1 cellular context compared by ENCODE assay signal in genomic region chr4:76856183-76856969, GRCh38.
TF ChIP-seq lines count a peak whose summit lies in the region.

No MANE protein-coding gene starts in this region.

TF ChIP-seq in HepG2, 621 proteins besides CTCF, POLR2A, EP300 and RAD21 (continues in another document):
- no peak for TF ChIP-seq MAFG (CRISPR knock-in tag; IDR thresholded peaks at IDR 0.05)
- TF ChIP-seq ISL2 (CRISPR knock-in tag; IDR thresholded peaks at IDR 0.05), result 0 out of 2 replicates have a peak, but pooled peaks have one; percentile 50
- peak; percentile 58 for TF ChIP-seq TCF7 (IDR thresholded peaks at IDR 0.05; ENCODE audit: low read depth)
- TF ChIP-seq PAXIP1 (CRISPR knock-in tag; conservative IDR thresholded peaks at IDR 0.05), result peak; percentile 79
- peak; percentile 55 for TF ChIP-seq SALL1 (CRISPR knock-in tag; IDR thresholded peaks at IDR 0.05)
- TF ChIP-seq ELK4 (CRISPR knock-in tag; IDR thresholded peaks at IDR 0.05; ENCODE audit: borderline replicate concordance), result no peak
- TF ChIP-seq ZBTB7B (CRISPR knock-in tag; IDR thresholded peaks at IDR 0.05), result 0 out of 2 replicates have a peak, but pooled peaks have one; percentile 35
- peak; percentile 36; the same call in 1 of the 2 replicates for TF ChIP-seq ZNF331 (CRISPR knock-in tag; IDR thresholded peaks at IDR 0.05)
- peak; percentile 37; the same call in 1 of the 2 replicates for TF ChIP-seq FOXK1 (CRISPR knock-in tag; IDR thresholded peaks at IDR 0.05; ENCODE audit: borderline replicate concordance, low read depth)
- no peak for TF ChIP-seq JARID2 (CRISPR knock-in tag; IDR thresholded peaks at IDR 0.05; ENCODE audit: insufficient replicate concordance)
- no peak for TF ChIP-seq ZBTB21 (CRISPR knock-in tag; IDR thresholded peaks at IDR 0.05)
- no peak for TF ChIP-seq ZNF546 (CRISPR knock-in tag; conservative IDR thresholded peaks at IDR 0.05)
- no peak for TF ChIP-seq NFYC (CRISPR knock-in tag; IDR thresholded peaks at IDR 0.05)
- peak; percentile 99 for TF ChIP-seq SKI (IDR thresholded peaks at IDR 0.05; ENCODE audit: partially characterized antibody)
- TF ChIP-seq, protein P1, sequence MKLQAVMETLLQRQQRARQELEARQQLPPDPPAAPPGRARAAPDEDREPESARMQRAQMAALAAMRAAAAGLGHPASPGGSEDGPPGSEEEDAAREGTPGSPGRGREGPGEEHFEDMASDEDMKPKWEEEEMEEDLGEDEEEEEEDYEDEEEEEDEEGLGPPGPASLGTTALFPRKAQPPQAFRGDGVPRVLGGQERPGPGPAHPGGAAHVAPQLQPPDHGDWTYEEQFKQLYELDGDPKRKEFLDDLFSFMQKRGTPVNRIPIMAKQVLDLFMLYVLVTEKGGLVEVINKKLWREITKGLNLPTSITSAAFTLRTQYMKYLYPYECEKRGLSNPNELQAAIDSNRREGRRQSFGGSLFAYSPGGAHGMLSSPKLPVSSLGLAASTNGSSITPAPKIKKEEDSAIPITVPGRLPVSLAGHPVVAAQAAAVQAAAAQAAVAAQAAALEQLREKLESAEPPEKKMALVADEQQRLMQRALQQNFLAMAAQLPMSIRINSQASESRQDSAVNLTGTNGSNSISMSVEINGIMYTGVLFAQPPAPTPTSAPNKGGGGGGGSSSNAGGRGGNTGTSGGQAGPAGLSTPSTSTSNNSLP (IDR thresholded peaks at IDR 0.05; ENCODE audit: low read depth, low read length), result peak; percentile 83
- peak; percentile 39; the same call in 1 of the 2 replicates for TF ChIP-seq HDAC2 (CRISPR knock-in tag; IDR thresholded peaks at IDR 0.05)
- TF ChIP-seq, protein P2, sequence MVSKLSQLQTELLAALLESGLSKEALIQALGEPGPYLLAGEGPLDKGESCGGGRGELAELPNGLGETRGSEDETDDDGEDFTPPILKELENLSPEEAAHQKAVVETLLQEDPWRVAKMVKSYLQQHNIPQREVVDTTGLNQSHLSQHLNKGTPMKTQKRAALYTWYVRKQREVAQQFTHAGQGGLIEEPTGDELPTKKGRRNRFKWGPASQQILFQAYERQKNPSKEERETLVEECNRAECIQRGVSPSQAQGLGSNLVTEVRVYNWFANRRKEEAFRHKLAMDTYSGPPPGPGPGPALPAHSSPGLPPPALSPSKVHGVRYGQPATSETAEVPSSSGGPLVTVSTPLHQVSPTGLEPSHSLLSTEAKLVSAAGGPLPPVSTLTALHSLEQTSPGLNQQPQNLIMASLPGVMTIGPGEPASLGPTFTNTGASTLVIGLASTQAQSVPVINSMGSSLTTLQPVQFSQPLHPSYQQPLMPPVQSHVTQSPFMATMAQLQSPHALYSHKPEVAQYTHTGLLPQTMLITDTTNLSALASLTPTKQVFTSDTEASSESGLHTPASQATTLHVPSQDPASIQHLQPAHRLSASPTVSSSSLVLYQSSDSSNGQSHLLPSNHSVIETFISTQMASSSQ (IDR thresholded peaks at IDR 0.05; ENCODE audit: low read depth), result no peak
- TF ChIP-seq, protein P2 (CRISPR knock-in tag; IDR thresholded peaks at IDR 0.05; ENCODE audit: borderline replicate concordance), result no peak
- TF ChIP-seq FOSL2 (CRISPR knock-in tag; IDR thresholded peaks at IDR 0.05), result peak; percentile 32; the same call in 1 of the 2 replicates
- TF ChIP-seq NFIB (CRISPR knock-in tag; IDR thresholded peaks at IDR 0.05; ENCODE audit: borderline replicate concordance), result no peak
- TF ChIP-seq RFXAP (CRISPR knock-in tag; IDR thresholded peaks at IDR 0.05; ENCODE audit: borderline replicate concordance), result 0 out of 2 replicates have a peak, but pooled peaks have one; percentile 51
- TF ChIP-seq, protein P3, sequence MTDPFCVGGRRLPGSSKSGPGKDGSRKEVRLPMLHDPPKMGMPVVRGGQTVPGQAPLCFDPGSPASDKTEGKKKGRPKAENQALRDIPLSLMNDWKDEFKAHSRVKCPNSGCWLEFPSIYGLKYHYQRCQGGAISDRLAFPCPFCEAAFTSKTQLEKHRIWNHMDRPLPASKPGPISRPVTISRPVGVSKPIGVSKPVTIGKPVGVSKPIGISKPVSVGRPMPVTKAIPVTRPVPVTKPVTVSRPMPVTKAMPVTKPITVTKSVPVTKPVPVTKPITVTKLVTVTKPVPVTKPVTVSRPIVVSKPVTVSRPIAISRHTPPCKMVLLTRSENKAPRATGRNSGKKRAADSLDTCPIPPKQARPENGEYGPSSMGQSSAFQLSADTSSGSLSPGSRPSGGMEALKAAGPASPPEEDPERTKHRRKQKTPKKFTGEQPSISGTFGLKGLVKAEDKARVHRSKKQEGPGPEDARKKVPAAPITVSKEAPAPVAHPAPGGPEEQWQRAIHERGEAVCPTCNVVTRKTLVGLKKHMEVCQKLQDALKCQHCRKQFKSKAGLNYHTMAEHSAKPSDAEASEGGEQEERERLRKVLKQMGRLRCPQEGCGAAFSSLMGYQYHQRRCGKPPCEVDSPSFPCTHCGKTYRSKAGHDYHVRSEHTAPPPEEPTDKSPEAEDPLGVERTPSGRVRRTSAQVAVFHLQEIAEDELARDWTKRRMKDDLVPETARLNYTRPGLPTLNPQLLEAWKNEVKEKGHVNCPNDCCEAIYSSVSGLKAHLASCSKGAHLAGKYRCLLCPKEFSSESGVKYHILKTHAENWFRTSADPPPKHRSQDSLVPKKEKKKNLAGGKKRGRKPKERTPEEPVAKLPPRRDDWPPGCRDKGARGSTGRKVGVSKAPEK (CRISPR knock-in tag; IDR thresholded peaks at IDR 0.05; ENCODE audit: borderline replicate concordance), result no peak
- TF ChIP-seq ZNF292 (CRISPR knock-in tag; IDR thresholded peaks at IDR 0.05; ENCODE audit: borderline replicate concordance, low read depth), result peak; percentile 42; the same call in 1 of the 2 replicates
- TF ChIP-seq SOX13 (IDR thresholded peaks at IDR 0.05), result no peak
- peak in 1 of 2 experiments; percentile 75; a peak in 2 of 4 replicates for TF ChIP-seq SOX13 (CRISPR knock-in tag; conservative IDR thresholded peaks at IDR 0.05 in 1 of 2, IDR thresholded peaks at IDR 0.05 in 1 of 2)
- TF ChIP-seq HOXA3 (CRISPR knock-in tag; IDR thresholded peaks at IDR 0.05), result peak; percentile 36; the same call in 1 of the 2 replicates
- peak; percentile 55 for TF ChIP-seq MED1 (CRISPR knock-in tag; IDR thresholded peaks at IDR 0.05)
- TF ChIP-seq CEBPG (CRISPR knock-in tag; IDR thresholded peaks at IDR 0.05), result peak; percentile 33; the same call in 1 of the 2 replicates
- TF ChIP-seq SAP130 (CRISPR knock-in tag; IDR thresholded peaks at IDR 0.05; ENCODE audit: low read depth), result peak; percentile 38
- TF ChIP-seq, protein P4, sequence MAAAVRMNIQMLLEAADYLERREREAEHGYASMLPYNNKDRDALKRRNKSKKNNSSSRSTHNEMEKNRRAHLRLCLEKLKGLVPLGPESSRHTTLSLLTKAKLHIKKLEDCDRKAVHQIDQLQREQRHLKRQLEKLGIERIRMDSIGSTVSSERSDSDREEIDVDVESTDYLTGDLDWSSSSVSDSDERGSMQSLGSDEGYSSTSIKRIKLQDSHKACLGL (CRISPR knock-in tag; IDR thresholded peaks at IDR 0.05), result no peak
- 0 out of 2 replicates have a peak, but pooled peaks have one; percentile 44 for TF ChIP-seq MEIS2 (CRISPR knock-in tag; IDR thresholded peaks at IDR 0.05)
- 0 out of 2 replicates have a peak, but pooled peaks have one; percentile 40 for TF ChIP-seq HMG20A (CRISPR knock-in tag; IDR thresholded peaks at IDR 0.05; ENCODE audit: borderline replicate concordance)
- 0 out of 2 replicates have a peak, but pooled peaks have one; percentile 50 for TF ChIP-seq NKX3-1 (CRISPR knock-in tag; IDR thresholded peaks at IDR 0.05)
- TF ChIP-seq GMEB2 (CRISPR knock-in tag; IDR thresholded peaks at IDR 0.05; ENCODE audit: low read depth), result no peak
- TF ChIP-seq KLF12 (CRISPR knock-in tag; IDR thresholded peaks at IDR 0.05; ENCODE audit: borderline replicate concordance), result no peak
- TF ChIP-seq, protein P5, sequence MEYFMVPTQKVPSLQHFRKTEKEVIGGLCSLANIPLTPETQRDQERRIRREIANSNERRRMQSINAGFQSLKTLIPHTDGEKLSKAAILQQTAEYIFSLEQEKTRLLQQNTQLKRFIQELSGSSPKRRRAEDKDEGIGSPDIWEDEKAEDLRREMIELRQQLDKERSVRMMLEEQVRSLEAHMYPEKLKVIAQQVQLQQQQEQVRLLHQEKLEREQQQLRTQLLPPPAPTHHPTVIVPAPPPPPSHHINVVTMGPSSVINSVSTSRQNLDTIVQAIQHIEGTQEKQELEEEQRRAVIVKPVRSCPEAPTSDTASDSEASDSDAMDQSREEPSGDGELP (IDR thresholded peaks at IDR 0.05; ENCODE audit: borderline replicate concordance, low read depth), result peak; percentile 16; the same call in 1 of the 2 replicates
- TF ChIP-seq RXRB (CRISPR knock-in tag; IDR thresholded peaks at IDR 0.05; ENCODE audit: borderline replicate concordance), result peak; percentile 81
- peak; percentile 47; the same call in 1 of the 2 replicates for TF ChIP-seq FOXJ3 (CRISPR knock-in tag; IDR thresholded peaks at IDR 0.05; ENCODE audit: borderline replicate concordance)
- TF ChIP-seq PPARG (CRISPR knock-in tag; conservative IDR thresholded peaks at IDR 0.05), result peak; percentile 51; the same call in 1 of the 2 replicates
- TF ChIP-seq TEAD3 (CRISPR knock-in tag; optimal IDR thresholded peaks at IDR 0.05; ENCODE audit: borderline replicate concordance), result peak; percentile 73
- peak; percentile 53; the same call in 1 of the 2 replicates for TF ChIP-seq CREM (IDR thresholded peaks at IDR 0.05)
- TF ChIP-seq CREM (CRISPR knock-in tag; IDR thresholded peaks at IDR 0.05), result no peak
- TF ChIP-seq CREB1 (IDR thresholded peaks at IDR 0.05), result no peak
- 0 out of 2 replicates have a peak, but pooled peaks have one; percentile 25 for TF ChIP-seq CREB1 (CRISPR knock-in tag; IDR thresholded peaks at IDR 0.05)
- TF ChIP-seq HNF4A (CRISPR knock-in tag; IDR thresholded peaks at IDR 0.05), result peak; percentile 89
- TF ChIP-seq ZFX (CRISPR knock-in tag; IDR thresholded peaks at IDR 0.05; ENCODE audit: low read depth), result peak; percentile 31; the same call in 1 of the 2 replicates
- 0 out of 2 replicates have a peak, but pooled peaks have one; percentile 55 for TF ChIP-seq TARDBP (CRISPR knock-in tag; IDR thresholded peaks at IDR 0.05)
- TF ChIP-seq, protein P6, sequence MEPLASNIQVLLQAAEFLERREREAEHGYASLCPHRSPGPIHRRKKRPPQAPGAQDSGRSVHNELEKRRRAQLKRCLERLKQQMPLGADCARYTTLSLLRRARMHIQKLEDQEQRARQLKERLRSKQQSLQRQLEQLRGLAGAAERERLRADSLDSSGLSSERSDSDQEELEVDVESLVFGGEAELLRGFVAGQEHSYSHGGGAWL (CRISPR knock-in tag; IDR thresholded peaks at IDR 0.05), result no peak
- TF ChIP-seq MAX (IDR thresholded peaks at IDR 0.05), result peak; percentile 50
- TF ChIP-seq NR2F1 (CRISPR knock-in tag; IDR thresholded peaks at IDR 0.05), result peak in 1 of 2 experiments; percentile 54; a peak in 1 of 4 replicates
- TF ChIP-seq KLF13 (CRISPR knock-in tag; IDR thresholded peaks at IDR 0.05), result no peak
